19 cellular contexts compared by ENCODE assay signal in the genomic region with DNA sequence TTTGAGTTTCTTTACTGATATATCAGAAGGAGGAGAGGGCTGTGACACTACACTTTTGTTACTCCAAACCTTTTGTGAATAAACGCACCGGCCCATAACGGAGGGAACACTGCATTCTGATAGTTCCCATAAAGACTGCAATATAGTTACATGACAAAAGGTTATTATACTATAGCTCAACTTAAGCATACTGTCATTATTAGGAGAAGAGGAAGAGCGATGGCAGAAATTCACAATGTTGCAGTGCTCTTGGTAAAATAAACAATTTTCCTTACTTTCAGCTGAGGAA. TPM values are rescaled to one million over a fixed set of nuclear protein-coding genes. Genes with fewer than 3 reads are reported as not detected.
DNase-seq lines count a peak whose midpoint lies in the region; ATAC-seq and TF ChIP-seq lines count a peak whose summit lies in the region.
"Had no signal": no experiment of that assay in that cellular context is flagged by ENCODE, and none has a peak within 500 bp of the region (broad histone marks: within the 10 kb centered on the region; RNA-seq: fewer than 3 reads in every experiment).

No MANE protein-coding gene starts in this region.

- H3K9me3 ChIP-seq in PC-9 (ENCODE audit: insufficient read depth, low read depth) = no peaks in the 10 kb centered on the region
- H3K9me3 ChIP-seq: A549, MG63 had no signal

- no peaks in the 10 kb centered on the region for H4K20me1 ChIP-seq in PC-9 (ENCODE audit: insufficient read depth)

- intact Hi-C loops in Calu3 (cut with micrococcal nuclease; ENCODE audit: unreplicated experiment) (loop anchor here (10.0 kb wide), 1 partner anchor 179 kb away; no protein-coding TSS in a partner anchor), PC-9 (cut with micrococcal nuclease; ENCODE audit: unreplicated experiment) (no loop called here), posterior vena cava (cut with DNase I) (no loop called here)

- no peaks in the 10 kb centered on the region for H3F3A ChIP-seq in PC-9 (ENCODE audit: insufficient read depth, low read depth)

- no peaks in the 10 kb centered on the region for H3K79me2 ChIP-seq in PC-9 (ENCODE audit: low read depth)

- H3K9me3 Mint-ChIP-seq in Calu3 (ENCODE audit: low read depth, unreplicated experiment) = no peaks in the 10 kb centered on the region
- no peaks in the 10 kb centered on the region for H3K9me3 Mint-ChIP-seq in endothelial cell (ENCODE audit: unreplicated experiment)
- no peaks in the 10 kb centered on the region for H3K9me3 Mint-ChIP-seq in neural crest cell

- peaks cover 46% of the 10 kb centered on the region for H3K36me3 Mint-ChIP-seq in Calu3 (ENCODE audit: insufficient read depth, unreplicated experiment)
- peaks cover 8% of the 10 kb centered on the region for H3K36me3 Mint-ChIP-seq in endothelial cell (ENCODE audit: low read depth, unreplicated experiment)
- H3K36me3 Mint-ChIP-seq in neural crest cell (ENCODE audit: low read depth) = no peaks in the 10 kb centered on the region

- no peak for TF ChIP-seq CTCF in Calu3 (IDR thresholded peaks at IDR 0.05; ENCODE audit: unreplicated experiment)
- no peak for TF ChIP-seq CTCF in PC-9 (conservative IDR thresholded peaks at IDR 0.05)
- no peak for TF ChIP-seq CTCF in endothelial cell (IDR thresholded peaks at IDR 0.05; ENCODE audit: unreplicated experiment)
- TF ChIP-seq CTCF in neural crest cell (conservative IDR thresholded peaks at IDR 0.05) = no peak

- peak overlapping the region; percentile 35; the same call in 1 of the 2 replicates for H3K4me2 ChIP-seq in PC-9

- no peaks in the 10 kb centered on the region for H3K4me1 ChIP-seq in PC-9 (replicated peaks; ENCODE audit: insufficient read depth)

- H3K27me3 Mint-ChIP-seq in Calu3 (ENCODE audit: unreplicated experiment) = no peaks in the 10 kb centered on the region
- peaks cover 14% of the 10 kb centered on the region for H3K27me3 Mint-ChIP-seq in endothelial cell (ENCODE audit: unreplicated experiment)
- H3K27me3 Mint-ChIP-seq in neural crest cell (ENCODE audit: low read depth) = peaks cover 66% of the 10 kb centered on the region

- H3K27ac Mint-ChIP-seq in Calu3 (ENCODE audit: unreplicated experiment) (no peak overlapping the region), endothelial cell (ENCODE audit: unreplicated experiment) (no peak overlapping the region), neural crest cell (ENCODE audit: unreplicated experiment) (no peak overlapping the region)
- H3K27ac Mint-ChIP-seq: CD14-positive monocyte had no signal

- POLR2A ChIA-PET in PC-9 (lab: Charles Lee; ENCODE audit: unreplicated experiment) = no interaction called here

- CTCF ChIA-PET in Calu3 (lab: Charles Lee) = no interaction called here
- CTCF ChIA-PET in PC-9 (lab: Charles Lee) = no interaction called here

- ATAC-seq in GM19328 (IDR thresholded peaks at IDR 0.05; ENCODE audit: unreplicated experiment) = no peak
- ATAC-seq in GM21619 (IDR thresholded peaks at IDR 0.05; ENCODE audit: unreplicated experiment) = no peak
- ATAC-seq: A549, HepG2 had no signal

- H3K36me3 ChIP-seq in PC-9 (ENCODE audit: low read depth) = no peaks in the 10 kb centered on the region
- H3K36me3 ChIP-seq: MG63 had no signal

- H3K4me3 ChIP-seq in PC-9 = no peak overlapping the region
- H3K4me3 ChIP-seq: A549, GM23248, MG63 had no signal

- no peaks in the 10 kb centered on the region for H3K27me3 ChIP-seq in PC-9 (ENCODE audit: insufficient read depth, low read depth)

- H3K4me1 Mint-ChIP-seq in Calu3 (ENCODE audit: low read depth, unreplicated experiment) (peaks cover 9% of the 10 kb centered on the region), endothelial cell (ENCODE audit: unreplicated experiment) (peaks cover 21% of the 10 kb centered on the region), neural crest cell (peaks cover 26% of the 10 kb centered on the region)
- H3K4me1 Mint-ChIP-seq: CD14-positive monocyte had no signal

- DNase-seq in Calu3 = no peak
- no peak for DNase-seq in PC-9
- DNase-seq in endothelial cell (ENCODE audit: low spot score) = no peak
- no peak for DNase-seq in neural crest cell (ENCODE audit: low read depth, low spot score)
- DNase-seq in NCI-H1436 treated with DMSO at 0.1 percent for 48 hours (lab: John Stamatoyannopoulos, UW) = no peak
- DNase-seq in posterior vena cava (ENCODE audit: low spot score) = no peak
- DNase-seq: DMS79 treated with DMSO at 0.1 percent for 48 hours, GM23248, MG63, NCI-H1092 treated with DMSO at 0.1 percent for 48 hours, NCI-H1694 treated with DMSO at 0.1 percent for 48 hours, NCI-H446, NCI-H82, SIG-M5 had no signal

- 0 out of 2 replicates have a peak, but pooled peaks cover 3% of the 10 kb centered on the region for H3K9me2 ChIP-seq in PC-9 (ENCODE audit: insufficient read depth)

- no peak overlapping the region for H3K27ac ChIP-seq in PC-9
- H3K27ac ChIP-seq: A549, GM23248 had no signal

- H3K4me3 Mint-ChIP-seq in Calu3 (ENCODE audit: low read depth, unreplicated experiment) = peak overlapping the region; percentile 100
- peak overlapping the region; percentile 82 for H3K4me3 Mint-ChIP-seq in endothelial cell (ENCODE audit: unreplicated experiment)
- H3K4me3 Mint-ChIP-seq in neural crest cell = peak overlapping the region; percentile 95

- no peak overlapping the region for H2AFZ ChIP-seq in PC-9
- H2AFZ ChIP-seq: GM23248 had no signal

- no TSS peak for BruUV-seq in Calu3 (replicated peaks; lab: Mats Ljungman, UMichigan)
- no TSS peak for BruUV-seq in PC-9 (replicated peaks; lab: Mats Ljungman, UMichigan)

RNA-seq across cellular contexts. Expression of a gene that starts 2.3 kb away (rescaled TPM):
- total RNA-seq in Calu3 (2022) = 22.5 and 23.7 TPM in 2 replicates
- total RNA-seq in PC-9 (2021) = not detected in 2 replicates
- total RNA-seq in endothelial cell (ENCODE audit: unreplicated experiment) = 11.5 TPM
- 23.7 and 26.2 TPM in 2 replicates for total RNA-seq in neural crest cell
- total RNA-seq in posterior vena cava = 10 to 100 TPM; 10.7 to 13.0 TPM
- total RNA-seq: HepG2 had no signal

Comparison
In these comparisons a context has a peak if more than half of its experiments do, and no peak if none do; other contexts are left out.
1. RNA of a gene that starts 2.3 kb away (total RNA-seq): 23.7 to 26.2 TPM in neural crest cell, 22.5 to 23.7 TPM in Calu3, 10.7 to 13.0 TPM in posterior vena cava and 11.5 TPM in endothelial cell (single experiment); not detected in PC-9; every median in the first group is over 10 times any median in the second.
2. Peak in every context shown above with its lines, with median percentiles within 50 percentile points of each other: H3K4me3 Mint-ChIP-seq.